In the genomic region with DNA sequence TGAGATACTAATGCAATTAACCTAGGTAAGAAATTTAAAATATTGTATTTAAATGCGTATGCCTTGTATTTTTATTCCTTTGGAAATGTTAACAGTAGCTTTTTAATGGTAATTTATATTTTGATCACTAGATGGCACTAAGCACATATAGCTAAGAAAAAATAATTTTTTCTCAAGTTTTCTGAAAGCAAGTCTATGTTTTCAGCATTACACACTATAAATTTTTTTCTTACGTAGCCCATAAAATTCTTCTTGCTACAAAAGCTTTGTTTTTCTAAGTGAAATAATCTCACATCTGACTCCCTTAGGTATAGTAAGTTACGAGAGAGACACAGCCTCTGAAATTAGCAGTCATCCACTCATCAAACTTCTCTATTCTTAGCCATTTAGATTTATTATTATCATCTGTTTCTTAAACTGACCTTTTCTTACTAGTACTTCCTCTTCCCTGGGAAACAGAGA, we compare ENCODE assay signal across 2 cellular contexts.
TF ChIP-seq lines count a peak whose summit lies in the region.

No MANE protein-coding gene starts in this region.

TF ChIP-seq in HCT116, 20 proteins besides CTCF, POLR2A, EP300 and RAD21:
- TF ChIP-seq, protein P1, sequence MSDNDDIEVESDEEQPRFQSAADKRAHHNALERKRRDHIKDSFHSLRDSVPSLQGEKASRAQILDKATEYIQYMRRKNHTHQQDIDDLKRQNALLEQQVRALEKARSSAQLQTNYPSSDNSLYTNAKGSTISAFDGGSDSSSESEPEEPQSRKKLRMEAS (IDR thresholded peaks at IDR 0.05) = no peak
- TF ChIP-seq ZFX (IDR thresholded peaks at IDR 0.05) (no peak), FOSL1 (IDR thresholded peaks at IDR 0.05; ENCODE audit: low read depth) (no peak), POLR2AphosphoS5 (IDR thresholded peaks at IDR 0.05; ENCODE audit: low read depth, low read length) (no peak), ELF1 (IDR thresholded peaks at IDR 0.05; ENCODE audit: borderline replicate concordance, low read depth) (no peak), EZH2phosphoT487 (IDR thresholded peaks at IDR 0.05; ENCODE audit: borderline replicate concordance) (no peak), CEBPB (IDR thresholded peaks at IDR 0.05; ENCODE audit: low read depth) (no peak), TCF7L2 (IDR thresholded peaks at IDR 0.05; ENCODE audit: borderline replicate concordance, extremely low read depth, insufficient read depth, insufficient read length) (no peak), SP1 (IDR thresholded peaks at IDR 0.05; ENCODE audit: low read depth) (no peak), CBX3 (IDR thresholded peaks at IDR 0.05; ENCODE audit: low read depth) (no peak)
- TF ChIP-seq, protein P2, sequence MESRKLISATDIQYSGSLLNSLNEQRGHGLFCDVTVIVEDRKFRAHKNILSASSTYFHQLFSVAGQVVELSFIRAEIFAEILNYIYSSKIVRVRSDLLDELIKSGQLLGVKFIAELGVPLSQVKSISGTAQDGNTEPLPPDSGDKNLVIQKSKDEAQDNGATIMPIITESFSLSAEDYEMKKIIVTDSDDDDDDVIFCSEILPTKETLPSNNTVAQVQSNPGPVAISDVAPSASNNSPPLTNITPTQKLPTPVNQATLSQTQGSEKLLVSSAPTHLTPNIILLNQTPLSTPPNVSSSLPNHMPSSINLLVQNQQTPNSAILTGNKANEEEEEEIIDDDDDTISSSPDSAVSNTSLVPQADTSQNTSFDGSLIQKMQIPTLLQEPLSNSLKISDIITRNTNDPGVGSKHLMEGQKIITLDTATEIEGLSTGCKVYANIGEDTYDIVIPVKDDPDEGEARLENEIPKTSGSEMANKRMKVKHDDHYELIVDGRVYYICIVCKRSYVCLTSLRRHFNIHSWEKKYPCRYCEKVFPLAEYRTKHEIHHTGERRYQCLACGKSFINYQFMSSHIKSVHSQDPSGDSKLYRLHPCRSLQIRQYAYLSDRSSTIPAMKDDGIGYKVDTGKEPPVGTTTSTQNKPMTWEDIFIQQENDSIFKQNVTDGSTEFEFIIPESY (IDR thresholded peaks at IDR 0.05; ENCODE audit: extremely low read depth, insufficient replicate concordance, low read length) = no peak
- TF ChIP-seq, protein P3, sequence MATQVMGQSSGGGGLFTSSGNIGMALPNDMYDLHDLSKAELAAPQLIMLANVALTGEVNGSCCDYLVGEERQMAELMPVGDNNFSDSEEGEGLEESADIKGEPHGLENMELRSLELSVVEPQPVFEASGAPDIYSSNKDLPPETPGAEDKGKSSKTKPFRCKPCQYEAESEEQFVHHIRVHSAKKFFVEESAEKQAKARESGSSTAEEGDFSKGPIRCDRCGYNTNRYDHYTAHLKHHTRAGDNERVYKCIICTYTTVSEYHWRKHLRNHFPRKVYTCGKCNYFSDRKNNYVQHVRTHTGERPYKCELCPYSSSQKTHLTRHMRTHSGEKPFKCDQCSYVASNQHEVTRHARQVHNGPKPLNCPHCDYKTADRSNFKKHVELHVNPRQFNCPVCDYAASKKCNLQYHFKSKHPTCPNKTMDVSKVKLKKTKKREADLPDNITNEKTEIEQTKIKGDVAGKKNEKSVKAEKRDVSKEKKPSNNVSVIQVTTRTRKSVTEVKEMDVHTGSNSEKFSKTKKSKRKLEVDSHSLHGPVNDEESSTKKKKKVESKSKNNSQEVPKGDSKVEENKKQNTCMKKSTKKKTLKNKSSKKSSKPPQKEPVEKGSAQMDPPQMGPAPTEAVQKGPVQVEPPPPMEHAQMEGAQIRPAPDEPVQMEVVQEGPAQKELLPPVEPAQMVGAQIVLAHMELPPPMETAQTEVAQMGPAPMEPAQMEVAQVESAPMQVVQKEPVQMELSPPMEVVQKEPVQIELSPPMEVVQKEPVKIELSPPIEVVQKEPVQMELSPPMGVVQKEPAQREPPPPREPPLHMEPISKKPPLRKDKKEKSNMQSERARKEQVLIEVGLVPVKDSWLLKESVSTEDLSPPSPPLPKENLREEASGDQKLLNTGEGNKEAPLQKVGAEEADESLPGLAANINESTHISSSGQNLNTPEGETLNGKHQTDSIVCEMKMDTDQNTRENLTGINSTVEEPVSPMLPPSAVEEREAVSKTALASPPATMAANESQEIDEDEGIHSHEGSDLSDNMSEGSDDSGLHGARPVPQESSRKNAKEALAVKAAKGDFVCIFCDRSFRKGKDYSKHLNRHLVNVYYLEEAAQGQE (IDR thresholded peaks at IDR 0.05; ENCODE audit: low read depth) = no peak

TF ChIP-seq in HepG2, 621 proteins besides CTCF, POLR2A, EP300 and RAD21:
- TF ChIP-seq KLF16 (CRISPR knock-in tag; IDR thresholded peaks at IDR 0.05) (no peak), STAG1 (CRISPR knock-in tag; IDR thresholded peaks at IDR 0.05) (peak; percentile 45), ZNF232 (CRISPR knock-in tag; IDR thresholded peaks at IDR 0.05; ENCODE audit: borderline replicate concordance) (peak; percentile 82; the same call in 1 of the 2 replicates), ZNF468 (CRISPR knock-in tag; IDR thresholded peaks at IDR 0.05) (no peak)
- TF ChIP-seq, protein P4, sequence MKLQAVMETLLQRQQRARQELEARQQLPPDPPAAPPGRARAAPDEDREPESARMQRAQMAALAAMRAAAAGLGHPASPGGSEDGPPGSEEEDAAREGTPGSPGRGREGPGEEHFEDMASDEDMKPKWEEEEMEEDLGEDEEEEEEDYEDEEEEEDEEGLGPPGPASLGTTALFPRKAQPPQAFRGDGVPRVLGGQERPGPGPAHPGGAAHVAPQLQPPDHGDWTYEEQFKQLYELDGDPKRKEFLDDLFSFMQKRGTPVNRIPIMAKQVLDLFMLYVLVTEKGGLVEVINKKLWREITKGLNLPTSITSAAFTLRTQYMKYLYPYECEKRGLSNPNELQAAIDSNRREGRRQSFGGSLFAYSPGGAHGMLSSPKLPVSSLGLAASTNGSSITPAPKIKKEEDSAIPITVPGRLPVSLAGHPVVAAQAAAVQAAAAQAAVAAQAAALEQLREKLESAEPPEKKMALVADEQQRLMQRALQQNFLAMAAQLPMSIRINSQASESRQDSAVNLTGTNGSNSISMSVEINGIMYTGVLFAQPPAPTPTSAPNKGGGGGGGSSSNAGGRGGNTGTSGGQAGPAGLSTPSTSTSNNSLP (IDR thresholded peaks at IDR 0.05; ENCODE audit: low read depth, low read length) = peak; percentile 67; the same call in 1 of the 2 replicates
- TF ChIP-seq, protein P5, sequence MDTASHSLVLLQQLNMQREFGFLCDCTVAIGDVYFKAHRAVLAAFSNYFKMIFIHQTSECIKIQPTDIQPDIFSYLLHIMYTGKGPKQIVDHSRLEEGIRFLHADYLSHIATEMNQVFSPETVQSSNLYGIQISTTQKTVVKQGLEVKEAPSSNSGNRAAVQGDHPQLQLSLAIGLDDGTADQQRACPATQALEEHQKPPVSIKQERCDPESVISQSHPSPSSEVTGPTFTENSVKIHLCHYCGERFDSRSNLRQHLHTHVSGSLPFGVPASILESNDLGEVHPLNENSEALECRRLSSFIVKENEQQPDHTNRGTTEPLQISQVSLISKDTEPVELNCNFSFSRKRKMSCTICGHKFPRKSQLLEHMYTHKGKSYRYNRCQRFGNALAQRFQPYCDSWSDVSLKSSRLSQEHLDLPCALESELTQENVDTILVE (CRISPR knock-in tag; IDR thresholded peaks at IDR 0.05) = 0 out of 2 replicates have a peak, but pooled peaks have one; percentile 24
- TF ChIP-seq, protein P6, sequence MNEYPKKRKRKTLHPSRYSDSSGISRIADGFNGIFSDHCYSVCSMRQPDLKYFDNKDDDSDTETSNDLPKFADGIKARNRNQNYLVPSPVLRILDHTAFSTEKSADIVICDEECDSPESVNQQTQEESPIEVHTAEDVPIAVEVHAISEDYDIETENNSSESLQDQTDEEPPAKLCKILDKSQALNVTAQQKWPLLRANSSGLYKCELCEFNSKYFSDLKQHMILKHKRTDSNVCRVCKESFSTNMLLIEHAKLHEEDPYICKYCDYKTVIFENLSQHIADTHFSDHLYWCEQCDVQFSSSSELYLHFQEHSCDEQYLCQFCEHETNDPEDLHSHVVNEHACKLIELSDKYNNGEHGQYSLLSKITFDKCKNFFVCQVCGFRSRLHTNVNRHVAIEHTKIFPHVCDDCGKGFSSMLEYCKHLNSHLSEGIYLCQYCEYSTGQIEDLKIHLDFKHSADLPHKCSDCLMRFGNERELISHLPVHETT (CRISPR knock-in tag; conservative IDR thresholded peaks at IDR 0.05) = no peak
